In genomic region chr6:145707397-145707796, GRCh38 we compare ENCODE assay signal across 22 cellular contexts.
"Had no signal": no experiment of that assay in that cellular context is flagged by ENCODE, and none has a peak within 500 bp of the region (broad histone marks: within the 10 kb centered on the region; RNA-seq: fewer than 3 reads in every experiment).

No MANE protein-coding gene starts in this region.

- DNase-seq: IMR-90, Karpas-422, KG1, MG63, NCI-H1092, NCI-H1105 treated with DMSO at 0.1 percent for 48 hours, NCI-H1417 treated with DMSO at 0.1 percent for 48 hours, NCI-H187, NCI-H2029, NCI-H2081 treated with DMSO at 0.1 percent for 48 hours, NCI-H2171, NCI-H226, NCI-H446, NCI-H510A, NCI-H524 treated with DMSO at 0.1 percent for 48 hours, NCI-H69, NCI-H774, Right ventricle myocardium superior, RPMI8226, SIG-M5 had no signal

- H3K27ac ChIP-seq: SJSA1, SK-N-MC had no signal

- H3K9me3 ChIP-seq: SJSA1 had no signal

- H3K4me3 ChIP-seq: MG63, SJSA1, SK-N-MC had no signal

- H3K27me3 ChIP-seq: MG63, SJSA1 had no signal

- H3K36me3 ChIP-seq: MG63 had no signal
